Comparison of ENCODE assay signal across 1 cellular context in genomic region chr19:6516018-6516658, GRCh38.
TF ChIP-seq lines count a peak whose summit lies in the region.

No MANE protein-coding gene starts in this region.

TF ChIP-seq in GM12891, 5 proteins besides CTCF, POLR2A, EP300 and RAD21 (continued from another document):
- TF ChIP-seq PAX5 (IDR thresholded peaks at IDR 0.05; ENCODE audit: insufficient read depth, low read length, severe bottlenecking) (no peak), TAF1 (IDR thresholded peaks at IDR 0.05; ENCODE audit: low read depth, low read length) (no peak)
